Comparison of ENCODE assay signal across 7 cellular contexts in genomic region chr20:41086402-41087324, GRCh38. TPM values are rescaled to one million over a fixed set of nuclear protein-coding genes. Genes with fewer than 3 reads are reported as not detected.
DNase-seq lines count a peak whose midpoint lies in the region; ATAC-seq and TF ChIP-seq lines count a peak whose summit lies in the region.

No MANE protein-coding gene starts in this region.

- no peak overlapping the region for H3K4me3 ChIP-seq in GM23338
- no peak overlapping the region for H3K4me3 ChIP-seq in Peyer's patch

- peaks cover 18% of the 10 kb centered on the region; the same call in 1 of the 2 replicates for H3K36me3 ChIP-seq in GM23338 (ENCODE audit: insufficient read depth)
- H3K36me3 ChIP-seq in Peyer's patch = peaks cover 0 to 43% (median 0%) of the 10 kb centered on the region in 3 donors

- TF ChIP-seq CTCF in GM23338 (conservative IDR thresholded peaks at IDR 0.05; ENCODE audit: low read depth in 2 of 2) = no peak
- TF ChIP-seq CTCF in Peyer's patch (IDR thresholded peaks at IDR 0.05) = no peak

- H3K27me3 ChIP-seq in GM23338 (ENCODE audit: insufficient read depth) = no peaks in the 10 kb centered on the region
- no peaks in the 10 kb centered on the region for H3K27me3 ChIP-seq in Peyer's patch

- no peaks in the 10 kb centered on the region for H3F3A ChIP-seq in GM23338 (replicated peaks; ENCODE audit: low read depth)

- peaks cover 6% of the 10 kb centered on the region for H3K27me3 Mint-ChIP-seq in GM23338 (ENCODE audit: insufficient read depth, low read depth, poor library complexity)
- H3K27me3 Mint-ChIP-seq in T-cell = no peaks in the 10 kb centered on the region
- H3K27me3 Mint-ChIP-seq in naive B cell = no peaks in the 10 kb centered on the region

- H3K27ac Mint-ChIP-seq in GM23338 = no peak overlapping the region
- H3K27ac Mint-ChIP-seq in T-cell = peak overlapping the region; percentile 83 to 90
- H3K27ac Mint-ChIP-seq in naive B cell = peak overlapping the region in 5 of 6 donors; percentile 2 to 76 (median 14)

- H3K4me1 ChIP-seq in GM23338 (ENCODE audit: insufficient read depth) (0 out of 2 replicates have a peak, but pooled peaks cover 4% of the 10 kb centered on the region), Peyer's patch (peaks cover 0 to 9% (median 1%) of the 10 kb centered on the region in 4 donors)

- no peaks in the 10 kb centered on the region for H3K9me3 Mint-ChIP-seq in GM23338
- no peaks in the 10 kb centered on the region for H3K9me3 Mint-ChIP-seq in T-cell
- no peaks in the 10 kb centered on the region for H3K9me3 Mint-ChIP-seq in naive B cell

- peak overlapping the region; percentile 41; the same call in 1 of the 2 replicates for H3K27ac ChIP-seq in GM23338 (ENCODE audit: low read depth)
- peak overlapping the region in 2 of 4 donors; percentile 1 to 22 for H3K27ac ChIP-seq in Peyer's patch

- no peaks in the 10 kb centered on the region for H3K79me2 ChIP-seq in GM23338 (replicated peaks; ENCODE audit: insufficient read depth)

- H2AFZ ChIP-seq in GM23338 = no peak overlapping the region

- H3K36me3 Mint-ChIP-seq in GM23338 (ENCODE audit: low read depth) = peaks cover 69% of the 10 kb centered on the region
- peaks cover 45% of the 10 kb centered on the region for H3K36me3 Mint-ChIP-seq in T-cell
- peaks cover 12 to 35% of the 10 kb centered on the region in 2 donors for H3K36me3 Mint-ChIP-seq in naive B cell

- CTCF ChIA-PET in T-cell (lab: Charles Lee) = interaction anchor here in 1 of 2 donors (0.5 to 2.1 kb wide), 5 partner anchors 9 to 696 kb away, joined by 3 to 9 read pairs (median 3); no protein-coding TSS in a partner anchor

- H3K4me1 Mint-ChIP-seq in GM23338 = no peaks in the 10 kb centered on the region
- peaks cover 27 to 34% (median 29%) of the 10 kb centered on the region in 3 donors for H3K4me1 Mint-ChIP-seq in T-cell
- H3K4me1 Mint-ChIP-seq in naive B cell = peaks cover 0 to 6% (median 0%) of the 10 kb centered on the region in 3 donors

- POLR2A ChIA-PET in T-cell (lab: Charles Lee) = no interaction called here

- no peak overlapping the region for H3K4me2 ChIP-seq in GM23338

- ATAC-seq in GM23338 = no peak
- peak in 2 of 4 experiments; percentile 20 to 33 for ATAC-seq in T-cell (replicated peaks in 1 of 4)
- ATAC-seq in naive B cell (ENCODE audit: low read depth in 2 of 2) = no peak
- ATAC-seq in HG03025 (IDR thresholded peaks at IDR 0.05; ENCODE audit: low FRiP score, unreplicated experiment) = no peak
- ATAC-seq in HG03378 (IDR thresholded peaks at IDR 0.05; ENCODE audit: unreplicated experiment) = no peak

- no peak overlapping the region for H3K4me3 Mint-ChIP-seq in GM23338
- peak overlapping the region in 1 of 3 donors; percentile 3 for H3K4me3 Mint-ChIP-seq in T-cell
- no peak overlapping the region for H3K4me3 Mint-ChIP-seq in naive B cell

- H3K9me3 ChIP-seq in Peyer's patch = no peaks in the 10 kb centered on the region

- H4K20me1 ChIP-seq in GM23338 (replicated peaks; ENCODE audit: insufficient read depth) = peaks cover 4% of the 10 kb centered on the region; the same call in 1 of the 2 replicates

- no peak for TF ChIP-seq POLR2A in Peyer's patch (IDR thresholded peaks at IDR 0.05)

- DNase-seq in GM23338 (ENCODE audit: low spot score) (no peak), NCI-H187 (lab: John Stamatoyannopoulos, UW) (peak; percentile 38 to 53), T-cell (no peak), naive B cell (no peak), Peyer's patch (no peak)

- H3K9me2 ChIP-seq in GM23338 (ENCODE audit: insufficient read depth) = no peaks in the 10 kb centered on the region

TF ChIP-seq in GM23338, 12 proteins besides CTCF, POLR2A, EP300 and RAD21 (continues in another document):
- TF ChIP-seq ETS1 (IDR thresholded peaks at IDR 0.05) (no peak), ZNF114 (CRISPR knock-in tag; IDR thresholded peaks at IDR 0.05) (no peak), REST (IDR thresholded peaks at IDR 0.05; ENCODE audit: unreplicated experiment) (no peak), POLR2AphosphoS5 (IDR thresholded peaks at IDR 0.05; ENCODE audit: low read depth) (no peak), EZH2phosphoT487 (IDR thresholded peaks at IDR 0.05; ENCODE audit: unreplicated experiment) (no peak)

RNA-seq across cellular contexts. Expression of gene PLCG1, which starts 50.7 kb away (rescaled TPM):
- 174 and 206 TPM in 2 replicates for total RNA-seq in GM23338 (2014; rRNA removed; shearing (Covaris generic))
- polyA plus RNA-seq in GM23338 (2016; fragmentation: Nextera tagmentation; extraction: Ambion mirVana) (23.8 and 27.4 TPM in 2 replicates), naive B cell (ENCODE audit: low read depth in 6 of 6) (10 to 100 TPM in 2 of 6 donors, 1 to 10 TPM in 4; 1.6 to 18.1 (median 8.0) TPM)
- total RNA-seq in T-cell (100 to 1,000 TPM; 390 to 589 (median 444) TPM), Peyer's patch (100 to 1,000 TPM in 3 of 4 donors, 10 to 100 TPM in 1; 93.0 to 357 (median 191) TPM)

RNA-seq across cellular contexts. Expression of gene TOP1, which starts 58.0 kb away (rescaled TPM):
- total RNA-seq in GM23338 (2014; rRNA removed; shearing (Covaris generic)) = 57.4 and 62.4 TPM in 2 replicates
- polyA plus RNA-seq in GM23338 (2016; fragmentation: Nextera tagmentation; extraction: Ambion mirVana) (101 and 102 TPM in 2 replicates), naive B cell (ENCODE audit: low read depth in 6 of 6) (10 to 100 TPM in 5 of 6 donors, 1 to 10 TPM in 1; 6.1 to 17.2 (median 13.6) TPM)
- total RNA-seq in T-cell (10 to 100 TPM; 30.2 to 41.2 (median 38.1) TPM), Peyer's patch (10 to 100 TPM; 34.4 to 72.6 (median 39.8) TPM)

Comparison
In these comparisons a context has a peak if more than half of its experiments do, and no peak if none do; other contexts are left out.
1. DNase-seq: peak in NCI-H187 (2 of 2); none in GM23338 (single experiment), T-cell (0 of 34), naive B cell (single experiment) and Peyer's patch (0 of 3).